ENCODE assay signal across 15 cellular contexts in genomic region chr6:168179133-168179532, GRCh38.
"Had no signal": no experiment of that assay in that cellular context is flagged by ENCODE, and none has a peak within 500 bp of the region (broad histone marks: within the 10 kb centered on the region; RNA-seq: fewer than 3 reads in every experiment).

No MANE protein-coding gene starts in this region.

- H3K27ac Mint-ChIP-seq: activated naive CD8-positive, alpha-beta T cell treated with anti-CD3 and anti-CD28 coated beads, Interleukin-2, amount 50 U/mL, for 24 hours; stimulated activated effector memory CD8-positive, alpha-beta T cell treated with anti-CD3 and anti-CD28 coated beads, Interleukin-12 subunit alpha, Interleukin-12 subunit beta, amount 100 ng/mL, for 72 hours; T-helper 2 cell treated with Interferon-gamma antibody and Interleukin-4, amounts not matched to agents 5 μg/mL and 100 μg/mL, for 36 hours had no signal

- H3K4me1 ChIP-seq: ascending aorta, foreskin keratinocyte, heart left ventricle, left ventricle myocardium inferior had no signal

- H3K4me1 Mint-ChIP-seq: activated naive CD8-positive, alpha-beta T cell treated with anti-CD3 and anti-CD28 coated beads, Interleukin-2, amount 50 U/mL, for 24 hours; stimulated activated effector memory CD8-positive, alpha-beta T cell treated with anti-CD3 and anti-CD28 coated beads, Interleukin-12 subunit alpha, Interleukin-12 subunit beta, amount 100 ng/mL, for 72 hours had no signal

- H3K9me3 Mint-ChIP-seq: activated naive CD8-positive, alpha-beta T cell treated with anti-CD3 and anti-CD28 coated beads, Interleukin-2, amount 50 U/mL, for 24 hours; stimulated activated effector memory CD8-positive, alpha-beta T cell treated with anti-CD3 and anti-CD28 coated beads, Interleukin-12 subunit alpha, Interleukin-12 subunit beta, amount 100 ng/mL, for 72 hours; T-helper 2 cell treated with Interferon-gamma antibody and Interleukin-4, amounts not matched to agents 5 μg/mL and 100 μg/mL, for 36 hours had no signal

- H3K36me3 Mint-ChIP-seq: stimulated activated effector memory CD8-positive, alpha-beta T cell treated with anti-CD3 and anti-CD28 coated beads, Interleukin-12 subunit alpha, Interleukin-12 subunit beta, amount 100 ng/mL, for 72 hours had no signal

- H3K4me3 Mint-ChIP-seq: activated naive CD8-positive, alpha-beta T cell treated with anti-CD3 and anti-CD28 coated beads, Interleukin-2, amount 50 U/mL, for 24 hours; stimulated activated effector memory CD8-positive, alpha-beta T cell treated with anti-CD3 and anti-CD28 coated beads, Interleukin-12 subunit alpha, Interleukin-12 subunit beta, amount 100 ng/mL, for 72 hours; T-helper 2 cell treated with Interferon-gamma antibody and Interleukin-4, amounts not matched to agents 5 μg/mL and 100 μg/mL, for 36 hours had no signal

- H3K9me3 ChIP-seq: ascending aorta, heart left ventricle, left ventricle myocardium inferior, pancreas had no signal

- DNase-seq: activated CD4-positive, alpha-beta T cell treated with anti-CD3 and anti-CD28 coated beads for 1 hour; activated CD4-positive, alpha-beta T cell treated with anti-CD3 and anti-CD28 coated beads, Interleukin-2, amount 50 U/mL, for 48 hours; activated naive CD4-positive, alpha-beta T cell treated with Interleukin-2 at 50 U/mL for 16 hours; activated naive CD8-positive, alpha-beta T cell treated with anti-CD3 and anti-CD28 coated beads, Interleukin-2, amount 50 U/mL, for 24 hours; foreskin keratinocyte; left ventricle myocardium inferior; mesendoderm; retina; SW 1271 had no signal

- ATAC-seq: activated naive CD8-positive, alpha-beta T cell treated with anti-CD3 and anti-CD28 coated beads, Interleukin-2, amount 50 U/mL, for 24 hours; foreskin keratinocyte; heart left ventricle; stimulated activated effector memory CD8-positive, alpha-beta T cell treated with anti-CD3 and anti-CD28 coated beads, Interleukin-12 subunit alpha, Interleukin-12 subunit beta, amount 100 ng/mL, for 72 hours had no signal

- H3K36me3 ChIP-seq: ascending aorta, heart left ventricle, left ventricle myocardium inferior, pancreas had no signal

- H3K4me3 ChIP-seq: ascending aorta, heart left ventricle, left ventricle myocardium inferior, pancreas, smooth muscle cell had no signal

- H3K27ac ChIP-seq: ascending aorta, foreskin keratinocyte, heart left ventricle, left ventricle myocardium inferior, pancreas had no signal

- H3K27me3 ChIP-seq: ascending aorta, foreskin keratinocyte, pancreas had no signal
